26 cellular contexts compared by ENCODE assay signal in the genomic region with DNA sequence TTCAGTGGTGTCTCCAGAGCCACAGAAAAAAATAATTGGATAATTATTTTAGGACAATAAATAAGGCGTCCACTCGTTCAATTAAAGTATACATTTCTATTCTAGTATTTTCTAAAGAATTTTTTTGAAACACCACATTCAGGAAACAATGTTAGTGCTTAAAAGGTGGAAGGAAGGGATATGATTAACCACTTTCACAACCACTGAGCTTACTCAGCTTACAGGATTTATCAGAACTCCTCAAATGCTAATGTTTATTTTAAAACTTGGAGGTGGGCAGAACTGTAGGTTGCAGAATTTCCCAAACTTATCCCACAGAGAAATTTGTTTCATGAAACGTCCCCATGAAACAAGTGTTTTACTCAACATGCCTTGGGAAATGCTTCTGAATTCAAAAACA. TPM values are rescaled to one million over a fixed set of nuclear protein-coding genes. Genes with fewer than 3 reads are reported as not detected.
DNase-seq lines count a peak whose midpoint lies in the region; ATAC-seq, FAIRE-seq and TF ChIP-seq lines count a peak whose summit lies in the region.
"Had no signal": no experiment of that assay in that cellular context is flagged by ENCODE, and none has a peak within 500 bp of the region (broad histone marks: within the 10 kb centered on the region; RNA-seq: fewer than 3 reads in every experiment).

No MANE protein-coding gene starts in this region.

- H3K4me3 ChIP-seq in IMR-90 (ENCODE audit: insufficient read depth, low read depth, low read length) = no peak overlapping the region
- H3K4me3 ChIP-seq in astrocyte (ENCODE audit: insufficient read depth, low read depth, low read length) = no peak overlapping the region
- H3K4me3 ChIP-seq in fibroblast of villous mesenchyme (ENCODE audit: low read depth, low read length) = no peak overlapping the region
- H3K4me3 ChIP-seq: A549; BLaER1 treated with 17β-estradiol and CSF1 and Interleukin-3, amounts not matched to agents 10 nM and 100 nM; GM12878; GM23248 had no signal

- POLR2A ChIA-PET in IMR-90 (lab: Charles Lee; ENCODE audit: unreplicated experiment) = no interaction called here

- no peak overlapping the region for H2BK120ac ChIP-seq in IMR-90 (ENCODE audit: low read depth, low read length)
- no peak overlapping the region for H2BK120ac ChIP-seq in H9 (ENCODE audit: low read depth, low read length, poor library complexity, severe bottlenecking)

- no peak overlapping the region for H4K5ac ChIP-seq in IMR-90 (ENCODE audit: low read depth, low read length)
- no peak overlapping the region for H4K5ac ChIP-seq in H9 (ENCODE audit: insufficient read length, low read depth, low read length)

- H4K20me1 ChIP-seq in IMR-90 (ENCODE audit: insufficient read depth, low read length) (no peaks in the 10 kb centered on the region), astrocyte (ENCODE audit: insufficient read depth, low read length) (no peaks in the 10 kb centered on the region), H9 (ENCODE audit: control insufficient read depth, insufficient read depth, insufficient read length) (no peaks in the 10 kb centered on the region)
- H4K20me1 ChIP-seq: BLaER1 treated with 17β-estradiol and CSF1 and Interleukin-3, amounts not matched to agents 10 nM and 100 nM had no signal

- CTCF ChIA-PET in IMR-90 (lab: Yijun Ruan, JAX) = no interaction called here

- no peak overlapping the region for H3K4me2 ChIP-seq in IMR-90 (ENCODE audit: low read depth, low read length)
- H3K4me2 ChIP-seq in astrocyte (ENCODE audit: low read length) = no peak overlapping the region
- H3K4me2 ChIP-seq in H9 (ENCODE audit: insufficient read depth, insufficient read length, low read length) = no peak overlapping the region
- H3K4me2 ChIP-seq: A549 had no signal

- H3K4ac ChIP-seq in IMR-90 (ENCODE audit: low read depth, low read length) = no peak overlapping the region
- no peak overlapping the region for H3K4ac ChIP-seq in H9 (ENCODE audit: low read depth, low read length)

- no peak for TF ChIP-seq CTCF in IMR-90 (conservative IDR thresholded peaks at IDR 0.05; ENCODE audit: low read depth, low read length)
- no peak for TF ChIP-seq CTCF in astrocyte (IDR thresholded peaks at IDR 0.05; ENCODE audit: insufficient read depth, low read depth, low read length)
- TF ChIP-seq CTCF in fibroblast of villous mesenchyme (IDR thresholded peaks at IDR 0.05; ENCODE audit: insufficient read depth, low read depth, low read length) = no peak
- TF ChIP-seq CTCF in H9 (conservative IDR thresholded peaks at IDR 0.05) = no peak

- H3K4me1 Mint-ChIP-seq in astrocyte (ENCODE audit: low read depth, unreplicated experiment) (peaks cover 3% of the 10 kb centered on the region), H9 (peaks cover 3 to 9% of the 10 kb centered on the region in 2 experiments; a peak in 3 of 4 replicates)

- no peak overlapping the region for H3T11ph ChIP-seq in H9 (ENCODE audit: low read length)

- no peaks in the 10 kb centered on the region for H3K9me1 ChIP-seq in IMR-90 (ENCODE audit: insufficient read depth, low read length)

- no peaks in the 10 kb centered on the region for H3K9me3 ChIP-seq in IMR-90 (ENCODE audit: control insufficient read depth, insufficient read depth, low read length)
- H3K9me3 ChIP-seq in astrocyte (ENCODE audit: insufficient read depth, low read depth, low read length) = no peaks in the 10 kb centered on the region
- no peaks in the 10 kb centered on the region for H3K9me3 ChIP-seq in H9 (ENCODE audit: control insufficient read depth, low read depth, low read length)
- H3K9me3 ChIP-seq: A549, BE2C, Caco-2 had no signal

- H2BK15ac ChIP-seq in IMR-90 (ENCODE audit: low read depth, low read length) (no peak overlapping the region), H9 (ENCODE audit: low read depth, low read length) (no peak overlapping the region)

- peak; percentile 51 for ATAC-seq in IMR-90 (ENCODE audit: low read depth)
- ATAC-seq: A549; CD8-positive, alpha-beta T cell; GM12878 had no signal

- no peak for TF ChIP-seq POLR2A in IMR-90 (IDR thresholded peaks at IDR 0.05; ENCODE audit: low read depth, low read length)

- intact Hi-C loops in IMR-90 (cut with micrococcal nuclease) = no loop called here

- H2BK20ac ChIP-seq in IMR-90 (ENCODE audit: low read depth, low read length) = no peak overlapping the region
- H2BK20ac ChIP-seq in H9 (ENCODE audit: low read depth, low read length, poor library complexity, severe bottlenecking) = no peak overlapping the region

- TF ChIP-seq RAD21 in IMR-90 (IDR thresholded peaks at IDR 0.05; ENCODE audit: low read length) = no peak

- H3K9ac ChIP-seq in IMR-90 (ENCODE audit: low read depth, low read length) = no peak overlapping the region
- no peak overlapping the region for H3K9ac ChIP-seq in astrocyte (ENCODE audit: low read length)
- H3K9ac ChIP-seq in H9 (ENCODE audit: extremely low read depth, insufficient read length, low read length) = no peak overlapping the region
- H3K9ac ChIP-seq: BLaER1 treated with 17β-estradiol and CSF1 and Interleukin-3, amounts not matched to agents 10 nM and 100 nM; GM23248 had no signal

- no peak overlapping the region for H3K56ac ChIP-seq in IMR-90 (ENCODE audit: extremely low read depth, insufficient read depth, low read length)
- no peak overlapping the region for H3K56ac ChIP-seq in H9 (ENCODE audit: insufficient read length, low read depth, low read length)

- dilution Hi-C loops in IMR-90 (cut with HindIII; ENCODE audit: low sequenced_read_pairs, unreplicated experiment) = no loop called here

- no peak overlapping the region for H2BK12ac ChIP-seq in H9 (ENCODE audit: insufficient read length, low read depth, low read length)

- H3K36me3 Mint-ChIP-seq in astrocyte (ENCODE audit: low read depth, unreplicated experiment) = no peaks in the 10 kb centered on the region
- no peaks in the 10 kb centered on the region; a peak in 1 of 7 replicates for H3K36me3 Mint-ChIP-seq in H9 (ENCODE audit: insufficient read depth in 1 of 3, low read depth in 3 of 3)
- H3K36me3 Mint-ChIP-seq: CD8-positive, alpha-beta T cell had no signal

- no peak overlapping the region for H2AK9ac ChIP-seq in IMR-90 (replicated peaks; ENCODE audit: low read depth, low read length, poor library complexity)

- H3K9me3 Mint-ChIP-seq in astrocyte (ENCODE audit: unreplicated experiment) (no peaks in the 10 kb centered on the region), H9 (peaks cover 3 to 35% of the 10 kb centered on the region in 2 experiments; a peak in 4 of 5 replicates)
- H3K9me3 Mint-ChIP-seq: CD8-positive, alpha-beta T cell; HFFc6 had no signal

- no peak overlapping the region for H3K18ac ChIP-seq in IMR-90 (ENCODE audit: low read depth, low read length)
- no peak overlapping the region for H3K18ac ChIP-seq in H9 (ENCODE audit: insufficient read length, low read depth, low read length)

- no peaks in the 10 kb centered on the region for H3K4me1 ChIP-seq in IMR-90 (ENCODE audit: control insufficient read depth, insufficient read depth, low read length)
- no peaks in the 10 kb centered on the region for H3K4me1 ChIP-seq in astrocyte (ENCODE audit: insufficient read depth, low read length)
- no peaks in the 10 kb centered on the region for H3K4me1 ChIP-seq in H9 (ENCODE audit: insufficient read depth, low read length)
- H3K4me1 ChIP-seq: A549, BE2C, Caco-2 had no signal

- in situ Hi-C loops in IMR-90 (cut with MboI; ENCODE audit: low sequenced_read_pairs) = no loop called here

- H3K27me3 ChIP-seq in IMR-90 (ENCODE audit: control insufficient read depth, insufficient read depth, low read length) (no peaks in the 10 kb centered on the region), astrocyte (ENCODE audit: insufficient read depth, low read length) (no peaks in the 10 kb centered on the region), H9 (ENCODE audit: insufficient read depth, low read length) (no peaks in the 10 kb centered on the region)
- H3K27me3 ChIP-seq: BE2C; BLaER1 treated with 17β-estradiol and CSF1 and Interleukin-3, amounts not matched to agents 10 nM and 100 nM had no signal

- H2BK5ac ChIP-seq in IMR-90 (ENCODE audit: low read depth, low read length, poor library complexity, severe bottlenecking) = no peak overlapping the region
- no peak overlapping the region for H2BK5ac ChIP-seq in H9 (ENCODE audit: insufficient read length, low read length)

- peak; percentile 48 for DNase-seq in IMR-90
- DNase-seq in astrocyte (ENCODE audit: low read depth) = peak; percentile 7
- peak; percentile 31 for DNase-seq in fibroblast of villous mesenchyme (ENCODE audit: low read depth)
- DNase-seq in RKO (ENCODE audit: low spot score) = no peak
- DNase-seq in NCI-H2107 treated with DMSO at 0.1 percent for 48 hours (lab: John Stamatoyannopoulos, UW; ENCODE audit: unreplicated experiment) = no peak
- no peak for DNase-seq in NCI-H1694 treated with DMSO at 0.1 percent for 48 hours (lab: John Stamatoyannopoulos, UW)
- DNase-seq in H9 = no peak
- DNase-seq: 8988T; ACHN; AML-193; BE2C; Caco-2; CD8-positive, alpha-beta T cell; DMS 273 treated with DMSO at 0.1 percent for 48 hours; DMS79; EL; GDM1; GM23248; H7; HFFc6 had no signal

- no peak overlapping the region for H2AK5ac ChIP-seq in IMR-90 (ENCODE audit: low read depth, low read length)
- no peak overlapping the region for H2AK5ac ChIP-seq in H9 (ENCODE audit: insufficient read length, low read length)

- H4K8ac ChIP-seq in IMR-90 (ENCODE audit: low read depth in 2 of 2, low read length in 2 of 2) (no peak overlapping the region), H9 (replicated peaks; ENCODE audit: insufficient read length, low read depth, low read length) (no peak overlapping the region)

- no peaks in the 10 kb centered on the region for H3K79me1 ChIP-seq in IMR-90 (ENCODE audit: low read depth in 1 of 2, low read length in 2 of 2)
- H3K79me1 ChIP-seq in H9 (ENCODE audit: insufficient read depth, low read depth, low read length, poor library complexity, severe bottlenecking) = no peaks in the 10 kb centered on the region

- H2AFZ ChIP-seq in IMR-90 (replicated peaks; ENCODE audit: low read length, poor library complexity) = no peak overlapping the region
- no peak overlapping the region for H2AFZ ChIP-seq in astrocyte (ENCODE audit: low read depth, low read length)
- no peak overlapping the region for H2AFZ ChIP-seq in H9 (ENCODE audit: low read length)
- H2AFZ ChIP-seq: GM23248 had no signal

- FAIRE-seq in astrocyte (lab: Jason Lieb, UNC) = no peak
- FAIRE-seq: D721Med, GM12878, GM19239, H1 had no signal

- no TSS peak for BruUV-seq in IMR-90 (replicated peaks; lab: Mats Ljungman, UMichigan)

- no peak overlapping the region for H3K23ac ChIP-seq in IMR-90 (ENCODE audit: low read depth, low read length)
- no peak overlapping the region for H3K23ac ChIP-seq in H9 (ENCODE audit: insufficient read length, low read depth, low read length)

- H3K23me2 ChIP-seq in H9 (ENCODE audit: insufficient read length, low read depth, low read length, poor library complexity, severe bottlenecking) = no peaks in the 10 kb centered on the region

- H3K36me3 ChIP-seq in IMR-90 (ENCODE audit: control insufficient read depth, insufficient read depth, low read length) = no peaks in the 10 kb centered on the region
- H3K36me3 ChIP-seq in astrocyte (ENCODE audit: insufficient read depth, low read length) = no peaks in the 10 kb centered on the region
- H3K36me3 ChIP-seq: BE2C; BLaER1 treated with 17β-estradiol and CSF1 and Interleukin-3, amounts not matched to agents 10 nM and 100 nM had no signal

- H3K14ac ChIP-seq in IMR-90 (replicated peaks; ENCODE audit: low read depth, low read length) (no peak overlapping the region), H9 (ENCODE audit: insufficient read depth, low read length) (no peak overlapping the region)

- H3K27ac ChIP-seq in IMR-90 (ENCODE audit: insufficient read depth, low read length) (no peak overlapping the region), astrocyte (ENCODE audit: low read depth, low read length) (no peak overlapping the region), H9 (ENCODE audit: insufficient read length, low read depth, low read length) (no peak overlapping the region)
- H3K27ac ChIP-seq: A549; BLaER1 treated with 17β-estradiol and CSF1 and Interleukin-3, amounts not matched to agents 10 nM and 100 nM; GM23248 had no signal

- H3K27ac Mint-ChIP-seq in astrocyte (ENCODE audit: unreplicated experiment) (no peak overlapping the region), H9 (no peak overlapping the region)
- H3K27ac Mint-ChIP-seq: CD8-positive, alpha-beta T cell; HFFc6 had no signal

- H4K91ac ChIP-seq in IMR-90 (ENCODE audit: insufficient read depth, low read depth, low read length) = no peak overlapping the region
- no peak overlapping the region for H4K91ac ChIP-seq in H9 (ENCODE audit: insufficient read length, low read depth, low read length)

- H3K27me3 Mint-ChIP-seq in astrocyte (ENCODE audit: low read depth, unreplicated experiment) (no peaks in the 10 kb centered on the region), H9 (ENCODE audit: low read depth) (no peaks in the 10 kb centered on the region)

- no CpG with 5 or more reads among the region's 3 CpGs for WGBS in IMR-90 (ENCODE audit: extremely low coverage in 2 of 2, insufficient read length in 1 of 2), 2 experiments
- WGBS in H9 (ENCODE audit: extremely low coverage, insufficient read length, low lambda C conversion rate) = no CpG with 5 or more reads among the region's 3 CpGs

- H3K79me2 ChIP-seq in astrocyte (ENCODE audit: insufficient read depth, low read length) = no peaks in the 10 kb centered on the region
- no peaks in the 10 kb centered on the region for H3K79me2 ChIP-seq in H9 (ENCODE audit: insufficient read depth, low read length)

- no peak overlapping the region for H3K4me3 Mint-ChIP-seq in astrocyte (ENCODE audit: unreplicated experiment)
- no peak overlapping the region for H3K4me3 Mint-ChIP-seq in H9
- H3K4me3 Mint-ChIP-seq: CD8-positive, alpha-beta T cell; HFFc6 had no signal

RNA-seq across cellular contexts. Expression of a gene that starts 54.3 kb away (rescaled TPM):
- total RNA-seq in IMR-90 (2012; rRNA removed) (not detected in 2 replicates), astrocyte (not detected in 2 replicates), fibroblast of villous mesenchyme (2.6 TPM in 1 of 2 replicates, not detected in the other), H9 (2021) (0.13 and 0.18 TPM in 2 replicates)
- not detected in 2 replicates for polyA plus RNA-seq in IMR-90 (2012; rRNA removed)
- polyA plus RNA-seq in IMR-90 (2012; cell fraction: cytosol; rRNA removed) = not detected in 2 replicates
- not detected in 2 replicates for polyA plus RNA-seq in IMR-90 (2012; cell fraction: nucleus; rRNA removed; ENCODE audit: low replicate concordance)
- total RNA-seq: Caco-2; CD8-positive, alpha-beta T cell; GM12878; GM23248; H1; HFFc6 had no signal
- polyA plus RNA-seq: GM12878, GM23248, H1 had no signal

Comparison
In these comparisons a context has a peak if more than half of its experiments do, and no peak if none do; other contexts are left out.
1. DNase-seq: peak in IMR-90 (single experiment), astrocyte (single experiment) and fibroblast of villous mesenchyme (single experiment); none in RKO (single experiment), NCI-H2107 treated with DMSO at 0.1 percent for 48 hours (single experiment), NCI-H1694 treated with DMSO at 0.1 percent for 48 hours (single experiment) and H9 (single experiment).